27 cellular contexts compared by ENCODE assay signal in the genomic region with DNA sequence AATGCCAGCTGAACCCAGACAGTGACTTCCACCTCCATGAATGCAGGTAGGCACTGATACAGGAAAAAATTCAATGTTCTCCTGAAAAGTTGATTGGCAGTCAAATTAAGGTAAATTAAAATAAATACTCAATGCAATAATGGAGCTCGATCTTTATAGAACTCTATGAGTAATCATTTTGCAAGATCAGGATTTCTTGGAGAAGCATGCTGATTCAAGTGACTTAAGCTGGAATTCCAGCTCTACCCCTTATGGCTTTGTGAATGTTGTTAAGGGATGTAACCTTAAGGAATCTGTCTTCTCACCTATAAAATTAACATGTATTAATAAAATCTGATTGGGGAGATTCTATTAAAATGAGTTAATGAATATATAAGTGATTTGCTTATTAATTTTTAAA.
"Had no signal": no experiment of that assay in that cellular context is flagged by ENCODE, and none has a peak within 500 bp of the region (broad histone marks: within the 10 kb centered on the region; RNA-seq: fewer than 3 reads in every experiment).

No MANE protein-coding gene starts in this region.

- H3K27me3 ChIP-seq: body of pancreas, Peyer's patch had no signal

- H3K27ac ChIP-seq: body of pancreas, Peyer's patch, RWPE1 had no signal

- FAIRE-seq: bronchial epithelial cell, K562 had no signal

- H3K36me3 ChIP-seq: Peyer's patch had no signal

- H3K9me3 ChIP-seq: body of pancreas, Peyer's patch had no signal

- DNase-seq: activated CD4-positive, alpha-beta T cell treated with anti-CD3 and anti-CD28 coated beads for 48 hours; activated CD4-positive, alpha-beta T cell treated with anti-CD3 and anti-CD28 coated beads, Interleukin-2, amount 50 U/mL, for 4 hours; activated CD4-positive, CD25-positive, alpha-beta regulatory T cell treated with anti-CD3 and anti-CD28 coated beads, Interleukin-2, amount 50 U/mL, for 72 hours; activated CD8-positive, alpha-beta memory T cell treated with anti-CD3 and anti-CD28 coated beads, Interleukin-2, amount 50 U/mL, for 48 hours; activated CD8-positive, alpha-beta T cell treated with anti-CD3 and anti-CD28 coated beads, Interleukin-2, amount 10 ng/mL, durations not matched to agents 7 days and 5 days; activated naive CD4-positive, alpha-beta T cell treated with anti-CD3 and anti-CD28 coated beads, Interleukin-2, amount 50 U/mL, for 16 hours; activated naive CD8-positive, alpha-beta T cell treated with anti-CD3 and anti-CD28 coated beads, Interleukin-2, amount 10 ng/mL, durations not matched to agents 7 days and 5 days; activated T-cell treated with anti-CD3 and anti-CD28 coated beads, Interleukin-2, amount 50 U/mL, for 1 hour; aorta; body of pancreas; Karpas-422; MM.1S; NCI-H1105; NCI-H1436; NCI-H1694 treated with DMSO at 0.1 percent for 48 hours; NCI-H2029 treated with DMSO at 0.1 percent for 48 hours; NCI-H510A treated with DMSO at 0.1 percent for 48 hours; NCI-H69; NK-92 treated with Interleukin-12 subunit alpha and Interleukin-12 subunit beta, amount 100 ng/mL, for 24 hours; Peyer's patch; SHP77; T-helper 17 cell; T-helper 9 cell had no signal

- H3K4me3 ChIP-seq: body of pancreas, K562, Peyer's patch had no signal

- H3K4me1 ChIP-seq: body of pancreas, Peyer's patch had no signal

- ATAC-seq: activated CD8-positive, alpha-beta T cell treated with anti-CD3 and anti-CD28 coated beads, Interleukin-2, amount 10 ng/mL, durations not matched to agents 7 days and 5 days; body of pancreas; K562; T-helper 17 cell; WTC11 had no signal
